ENCODE assay signal across 1 cellular context in genomic region chr2:233080836-233081229, GRCh38.
TF ChIP-seq lines count a peak whose summit lies in the region.

No MANE protein-coding gene starts in this region.

TF ChIP-seq in GM12878, 131 proteins besides CTCF, POLR2A, EP300 and RAD21 (continues in another document):
- TF ChIP-seq BACH1 (IDR thresholded peaks at IDR 0.05; ENCODE audit: borderline replicate concordance) (peak; percentile 6; the same call in 1 of the 2 replicates), NR2F1 (conservative IDR thresholded peaks at IDR 0.05) (no peak), BRCA1 (IDR thresholded peaks at IDR 0.05; ENCODE audit: low read depth, low read length) (no peak), SREBF2 (IDR thresholded peaks at IDR 0.05; ENCODE audit: low read length) (no peak), CEBPB (IDR thresholded peaks at IDR 0.05; ENCODE audit: borderline replicate concordance in 1 of 2, low read depth in 2 of 2, low read length in 2 of 2) (no peak), FOXK2 (IDR thresholded peaks at IDR 0.05) (no peak), TCF3 (IDR thresholded peaks at IDR 0.05; ENCODE audit: borderline replicate concordance, insufficient read depth, low read depth, low read length) (0 out of 2 replicates have a peak, but pooled peaks have one; percentile 13), YBX1 (IDR thresholded peaks at IDR 0.05) (no peak), ZNF217 (IDR thresholded peaks at IDR 0.05) (no peak), RCOR1 (conservative IDR thresholded peaks at IDR 0.05; ENCODE audit: low read depth, low read length) (no peak), CREB1 (IDR thresholded peaks at IDR 0.05; ENCODE audit: low read depth) (no peak), DPF2 (IDR thresholded peaks at IDR 0.05) (peak; percentile 8; the same call in 1 of the 2 replicates), TBL1XR1 (IDR thresholded peaks at IDR 0.05; ENCODE audit: low read depth, low read length) (no peak), NFYA (IDR thresholded peaks at IDR 0.05; ENCODE audit: borderline replicate concordance, low read depth, low read length) (no peak), SRF (IDR thresholded peaks at IDR 0.05; ENCODE audit: low read depth in 2 of 2, low read length in 2 of 2) (no peak), HDGF (IDR thresholded peaks at IDR 0.05) (no peak), CHD4 (IDR thresholded peaks at IDR 0.05) (no peak), MLLT1 (IDR thresholded peaks at IDR 0.05) (no peak), MEF2B (IDR thresholded peaks at IDR 0.05; ENCODE audit: partially characterized antibody, poor library complexity, severe bottlenecking) (no peak), MAX (IDR thresholded peaks at IDR 0.05; ENCODE audit: low read depth, low read length) (no peak), NFIC (IDR thresholded peaks at IDR 0.05; ENCODE audit: low read depth, low read length) (no peak), SMAD1 (IDR thresholded peaks at IDR 0.05; ENCODE audit: low read depth, partially characterized antibody) (no peak), MTA2 (IDR thresholded peaks at IDR 0.05; ENCODE audit: low read depth) (no peak), SUZ12 (IDR thresholded peaks at IDR 0.05; ENCODE audit: unreplicated experiment) (no peak), SP1 (IDR thresholded peaks at IDR 0.05; ENCODE audit: low read depth, low read length) (no peak), MTA3 (IDR thresholded peaks at IDR 0.05; ENCODE audit: borderline replicate concordance, low read length) (no peak), E2F4 (IDR thresholded peaks at IDR 0.05; ENCODE audit: low read depth, low read length) (no peak), NFXL1 (IDR thresholded peaks at IDR 0.05; ENCODE audit: borderline replicate concordance) (no peak), PAX8 (IDR thresholded peaks at IDR 0.05) (no peak), SMAD5 (IDR thresholded peaks at IDR 0.05; ENCODE audit: low read depth) (no peak), LARP7 (IDR thresholded peaks at IDR 0.05) (peak; percentile 77), ATF7 (IDR thresholded peaks at IDR 0.05; ENCODE audit: low read depth) (no peak), NBN (IDR thresholded peaks at IDR 0.05) (no peak), ESRRA (IDR thresholded peaks at IDR 0.05; ENCODE audit: low read length) (no peak), ZNF274 (IDR thresholded peaks at IDR 0.05; ENCODE audit: insufficient read depth, insufficient read length) (no peak), STAT1 (conservative IDR thresholded peaks at IDR 0.05) (no peak), RB1 (IDR thresholded peaks at IDR 0.05; ENCODE audit: borderline replicate concordance) (no peak), NRF1 (conservative IDR thresholded peaks at IDR 0.05; ENCODE audit: low read depth, low read length) (no peak), NR2C1 (IDR thresholded peaks at IDR 0.05) (no peak), RELA (IDR thresholded peaks at IDR 0.05; ENCODE audit: borderline replicate concordance, partially characterized antibody) (no peak), POU2F2 (IDR thresholded peaks at IDR 0.05; ENCODE audit: borderline replicate concordance, low read depth, low read length) (0 out of 3 replicates have a peak, but pooled peaks have one; percentile 6), CREM (IDR thresholded peaks at IDR 0.05; ENCODE audit: low read depth) (no peak), EED (IDR thresholded peaks at IDR 0.05; ENCODE audit: low read depth) (no peak)
- TF ChIP-seq, protein P1, sequence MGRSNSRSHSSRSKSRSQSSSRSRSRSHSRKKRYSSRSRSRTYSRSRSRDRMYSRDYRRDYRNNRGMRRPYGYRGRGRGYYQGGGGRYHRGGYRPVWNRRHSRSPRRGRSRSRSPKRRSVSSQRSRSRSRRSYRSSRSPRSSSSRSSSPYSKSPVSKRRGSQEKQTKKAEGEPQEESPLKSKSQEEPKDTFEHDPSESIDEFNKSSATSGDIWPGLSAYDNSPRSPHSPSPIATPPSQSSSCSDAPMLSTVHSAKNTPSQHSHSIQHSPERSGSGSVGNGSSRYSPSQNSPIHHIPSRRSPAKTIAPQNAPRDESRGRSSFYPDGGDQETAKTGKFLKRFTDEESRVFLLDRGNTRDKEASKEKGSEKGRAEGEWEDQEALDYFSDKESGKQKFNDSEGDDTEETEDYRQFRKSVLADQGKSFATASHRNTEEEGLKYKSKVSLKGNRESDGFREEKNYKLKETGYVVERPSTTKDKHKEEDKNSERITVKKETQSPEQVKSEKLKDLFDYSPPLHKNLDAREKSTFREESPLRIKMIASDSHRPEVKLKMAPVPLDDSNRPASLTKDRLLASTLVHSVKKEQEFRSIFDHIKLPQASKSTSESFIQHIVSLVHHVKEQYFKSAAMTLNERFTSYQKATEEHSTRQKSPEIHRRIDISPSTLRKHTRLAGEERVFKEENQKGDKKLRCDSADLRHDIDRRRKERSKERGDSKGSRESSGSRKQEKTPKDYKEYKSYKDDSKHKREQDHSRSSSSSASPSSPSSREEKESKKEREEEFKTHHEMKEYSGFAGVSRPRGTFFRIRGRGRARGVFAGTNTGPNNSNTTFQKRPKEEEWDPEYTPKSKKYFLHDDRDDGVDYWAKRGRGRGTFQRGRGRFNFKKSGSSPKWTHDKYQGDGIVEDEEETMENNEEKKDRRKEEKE (IDR thresholded peaks at IDR 0.05) = 0 out of 2 replicates have a peak, but pooled peaks have one; percentile 25
- TF ChIP-seq, protein P2, sequence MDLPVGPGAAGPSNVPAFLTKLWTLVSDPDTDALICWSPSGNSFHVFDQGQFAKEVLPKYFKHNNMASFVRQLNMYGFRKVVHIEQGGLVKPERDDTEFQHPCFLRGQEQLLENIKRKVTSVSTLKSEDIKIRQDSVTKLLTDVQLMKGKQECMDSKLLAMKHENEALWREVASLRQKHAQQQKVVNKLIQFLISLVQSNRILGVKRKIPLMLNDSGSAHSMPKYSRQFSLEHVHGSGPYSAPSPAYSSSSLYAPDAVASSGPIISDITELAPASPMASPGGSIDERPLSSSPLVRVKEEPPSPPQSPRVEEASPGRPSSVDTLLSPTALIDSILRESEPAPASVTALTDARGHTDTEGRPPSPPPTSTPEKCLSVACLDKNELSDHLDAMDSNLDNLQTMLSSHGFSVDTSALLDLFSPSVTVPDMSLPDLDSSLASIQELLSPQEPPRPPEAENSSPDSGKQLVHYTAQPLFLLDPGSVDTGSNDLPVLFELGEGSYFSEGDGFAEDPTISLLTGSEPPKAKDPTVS (IDR thresholded peaks at IDR 0.05; ENCODE audit: low read depth, low read length) = no peak
- TF ChIP-seq, protein P3, sequence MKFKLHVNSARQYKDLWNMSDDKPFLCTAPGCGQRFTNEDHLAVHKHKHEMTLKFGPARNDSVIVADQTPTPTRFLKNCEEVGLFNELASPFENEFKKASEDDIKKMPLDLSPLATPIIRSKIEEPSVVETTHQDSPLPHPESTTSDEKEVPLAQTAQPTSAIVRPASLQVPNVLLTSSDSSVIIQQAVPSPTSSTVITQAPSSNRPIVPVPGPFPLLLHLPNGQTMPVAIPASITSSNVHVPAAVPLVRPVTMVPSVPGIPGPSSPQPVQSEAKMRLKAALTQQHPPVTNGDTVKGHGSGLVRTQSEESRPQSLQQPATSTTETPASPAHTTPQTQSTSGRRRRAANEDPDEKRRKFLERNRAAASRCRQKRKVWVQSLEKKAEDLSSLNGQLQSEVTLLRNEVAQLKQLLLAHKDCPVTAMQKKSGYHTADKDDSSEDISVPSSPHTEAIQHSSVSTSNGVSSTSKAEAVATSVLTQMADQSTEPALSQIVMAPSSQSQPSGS (IDR thresholded peaks at IDR 0.05; ENCODE audit: low read length) = no peak
- TF ChIP-seq, protein P4, sequence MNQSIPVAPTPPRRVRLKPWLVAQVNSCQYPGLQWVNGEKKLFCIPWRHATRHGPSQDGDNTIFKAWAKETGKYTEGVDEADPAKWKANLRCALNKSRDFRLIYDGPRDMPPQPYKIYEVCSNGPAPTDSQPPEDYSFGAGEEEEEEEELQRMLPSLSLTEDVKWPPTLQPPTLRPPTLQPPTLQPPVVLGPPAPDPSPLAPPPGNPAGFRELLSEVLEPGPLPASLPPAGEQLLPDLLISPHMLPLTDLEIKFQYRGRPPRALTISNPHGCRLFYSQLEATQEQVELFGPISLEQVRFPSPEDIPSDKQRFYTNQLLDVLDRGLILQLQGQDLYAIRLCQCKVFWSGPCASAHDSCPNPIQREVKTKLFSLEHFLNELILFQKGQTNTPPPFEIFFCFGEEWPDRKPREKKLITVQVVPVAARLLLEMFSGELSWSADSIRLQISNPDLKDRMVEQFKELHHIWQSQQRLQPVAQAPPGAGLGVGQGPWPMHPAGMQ (IDR thresholded peaks at IDR 0.05; ENCODE audit: borderline replicate concordance) = no peak
- TF ChIP-seq, protein P5, sequence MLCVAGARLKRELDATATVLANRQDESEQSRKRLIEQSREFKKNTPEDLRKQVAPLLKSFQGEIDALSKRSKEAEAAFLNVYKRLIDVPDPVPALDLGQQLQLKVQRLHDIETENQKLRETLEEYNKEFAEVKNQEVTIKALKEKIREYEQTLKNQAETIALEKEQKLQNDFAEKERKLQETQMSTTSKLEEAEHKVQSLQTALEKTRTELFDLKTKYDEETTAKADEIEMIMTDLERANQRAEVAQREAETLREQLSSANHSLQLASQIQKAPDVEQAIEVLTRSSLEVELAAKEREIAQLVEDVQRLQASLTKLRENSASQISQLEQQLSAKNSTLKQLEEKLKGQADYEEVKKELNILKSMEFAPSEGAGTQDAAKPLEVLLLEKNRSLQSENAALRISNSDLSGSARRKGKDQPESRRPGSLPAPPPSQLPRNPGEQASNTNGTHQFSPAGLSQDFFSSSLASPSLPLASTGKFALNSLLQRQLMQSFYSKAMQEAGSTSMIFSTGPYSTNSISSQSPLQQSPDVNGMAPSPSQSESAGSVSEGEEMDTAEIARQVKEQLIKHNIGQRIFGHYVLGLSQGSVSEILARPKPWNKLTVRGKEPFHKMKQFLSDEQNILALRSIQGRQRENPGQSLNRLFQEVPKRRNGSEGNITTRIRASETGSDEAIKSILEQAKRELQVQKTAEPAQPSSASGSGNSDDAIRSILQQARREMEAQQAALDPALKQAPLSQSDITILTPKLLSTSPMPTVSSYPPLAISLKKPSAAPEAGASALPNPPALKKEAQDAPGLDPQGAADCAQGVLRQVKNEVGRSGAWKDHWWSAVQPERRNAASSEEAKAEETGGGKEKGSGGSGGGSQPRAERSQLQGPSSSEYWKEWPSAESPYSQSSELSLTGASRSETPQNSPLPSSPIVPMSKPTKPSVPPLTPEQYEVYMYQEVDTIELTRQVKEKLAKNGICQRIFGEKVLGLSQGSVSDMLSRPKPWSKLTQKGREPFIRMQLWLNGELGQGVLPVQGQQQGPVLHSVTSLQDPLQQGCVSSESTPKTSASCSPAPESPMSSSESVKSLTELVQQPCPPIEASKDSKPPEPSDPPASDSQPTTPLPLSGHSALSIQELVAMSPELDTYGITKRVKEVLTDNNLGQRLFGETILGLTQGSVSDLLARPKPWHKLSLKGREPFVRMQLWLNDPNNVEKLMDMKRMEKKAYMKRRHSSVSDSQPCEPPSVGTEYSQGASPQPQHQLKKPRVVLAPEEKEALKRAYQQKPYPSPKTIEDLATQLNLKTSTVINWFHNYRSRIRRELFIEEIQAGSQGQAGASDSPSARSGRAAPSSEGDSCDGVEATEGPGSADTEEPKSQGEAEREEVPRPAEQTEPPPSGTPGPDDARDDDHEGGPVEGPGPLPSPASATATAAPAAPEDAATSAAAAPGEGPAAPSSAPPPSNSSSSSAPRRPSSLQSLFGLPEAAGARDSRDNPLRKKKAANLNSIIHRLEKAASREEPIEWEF (IDR thresholded peaks at IDR 0.05; ENCODE audit: insufficient replicate concordance, low read depth, low read length) = no peak
- TF ChIP-seq, protein P6, sequence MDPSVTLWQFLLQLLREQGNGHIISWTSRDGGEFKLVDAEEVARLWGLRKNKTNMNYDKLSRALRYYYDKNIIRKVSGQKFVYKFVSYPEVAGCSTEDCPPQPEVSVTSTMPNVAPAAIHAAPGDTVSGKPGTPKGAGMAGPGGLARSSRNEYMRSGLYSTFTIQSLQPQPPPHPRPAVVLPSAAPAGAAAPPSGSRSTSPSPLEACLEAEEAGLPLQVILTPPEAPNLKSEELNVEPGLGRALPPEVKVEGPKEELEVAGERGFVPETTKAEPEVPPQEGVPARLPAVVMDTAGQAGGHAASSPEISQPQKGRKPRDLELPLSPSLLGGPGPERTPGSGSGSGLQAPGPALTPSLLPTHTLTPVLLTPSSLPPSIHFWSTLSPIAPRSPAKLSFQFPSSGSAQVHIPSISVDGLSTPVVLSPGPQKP (IDR thresholded peaks at IDR 0.05; ENCODE audit: low read depth, low read length) = no peak
- TF ChIP-seq, protein P7, sequence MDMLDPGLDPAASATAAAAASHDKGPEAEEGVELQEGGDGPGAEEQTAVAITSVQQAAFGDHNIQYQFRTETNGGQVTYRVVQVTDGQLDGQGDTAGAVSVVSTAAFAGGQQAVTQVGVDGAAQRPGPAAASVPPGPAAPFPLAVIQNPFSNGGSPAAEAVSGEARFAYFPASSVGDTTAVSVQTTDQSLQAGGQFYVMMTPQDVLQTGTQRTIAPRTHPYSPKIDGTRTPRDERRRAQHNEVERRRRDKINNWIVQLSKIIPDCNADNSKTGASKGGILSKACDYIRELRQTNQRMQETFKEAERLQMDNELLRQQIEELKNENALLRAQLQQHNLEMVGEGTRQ (IDR thresholded peaks at IDR 0.05; ENCODE audit: borderline replicate concordance, low read depth, low read length) = no peak
